Comparison of ENCODE assay signal across 8 cellular contexts in genomic region chr10:4514445-4515108, GRCh38.
DNase-seq lines count a peak whose midpoint lies in the region; ATAC-seq and TF ChIP-seq lines count a peak whose summit lies in the region.

No MANE protein-coding gene starts in this region.

- no peak overlapping the region for H3K27ac ChIP-seq in endodermal cell (ENCODE audit: low read depth, low read length)

- H3K9ac ChIP-seq in endodermal cell (ENCODE audit: extremely low read depth, low read length, poor library complexity, severe bottlenecking), result no peak overlapping the region

- H3K9me3 ChIP-seq in endodermal cell (ENCODE audit: control insufficient read depth, low read length), result no peaks in the 10 kb centered on the region

- H3K27me3 ChIP-seq in endodermal cell (ENCODE audit: control insufficient read depth, insufficient read depth, low read length, poor library complexity, severe bottlenecking), result no peaks in the 10 kb centered on the region

- DNase-seq in activated CD4-positive, alpha-beta memory T cell treated with anti-CD3 and anti-CD28 coated beads, Interleukin-2, amount 10 ng/mL, durations not matched to agents 7 days and 5 days, result no peak
- peak; percentile 39 for DNase-seq in naive B cell
- DNase-seq in NCI-H2171 treated with DMSO at 0.1 percent for 48 hours (lab: John Stamatoyannopoulos, UW), result no peak
- DNase-seq in endodermal cell, result no peak
- DNase-seq in activated CD4-positive, alpha-beta T cell treated with anti-CD3 and anti-CD28 coated beads for 4 hours, result no peak
- DNase-seq in activated T-helper 1 cell treated with anti-CD3 and anti-CD28 coated beads, Interleukin-12 subunit alpha, Interleukin-12 subunit beta, Interleukin-2, Interleukin-4 antibody, amounts not matched to agents 30 ng/mL and 10 ng/mL and 1 ng/mL, durations not matched to agents 14 hours and 24 hours and 36 hours (ENCODE audit: low spot score), result no peak

- peaks cover 13% of the 10 kb centered on the region for H3K27me3 Mint-ChIP-seq in activated CD4-positive, alpha-beta memory T cell treated with anti-CD3 and anti-CD28 coated beads, Interleukin-2, amount 10 ng/mL, durations not matched to agents 7 days and 5 days
- H3K27me3 Mint-ChIP-seq in naive B cell (peaks cover 0 to 4% (median 0%) of the 10 kb centered on the region in 3 donors), endodermal cell (ENCODE audit: insufficient read depth) (no peaks in the 10 kb centered on the region)
- H3K27me3 Mint-ChIP-seq in activated T-helper 1 cell treated with anti-CD3 and anti-CD28 coated beads, Interleukin-12 subunit alpha, Interleukin-12 subunit beta, Interleukin-2, Interleukin-4 antibody, amounts not matched to agents 30 ng/mL and 10 ng/mL and 1 ng/mL, durations not matched to agents 14 hours and 24 hours and 36 hours (ENCODE audit: insufficient read depth), result peaks cover 20% of the 10 kb centered on the region

- no peaks in the 10 kb centered on the region for H3K9me3 Mint-ChIP-seq in activated CD4-positive, alpha-beta memory T cell treated with anti-CD3 and anti-CD28 coated beads, Interleukin-2, amount 10 ng/mL, durations not matched to agents 7 days and 5 days
- peaks cover 0 to 2% (median 0%) of the 10 kb centered on the region in 7 donors for H3K9me3 Mint-ChIP-seq in naive B cell
- no peaks in the 10 kb centered on the region for H3K9me3 Mint-ChIP-seq in endodermal cell
- no peaks in the 10 kb centered on the region for H3K9me3 Mint-ChIP-seq in activated T-helper 1 cell treated with anti-CD3 and anti-CD28 coated beads, Interleukin-12 subunit alpha, Interleukin-12 subunit beta, Interleukin-2, Interleukin-4 antibody, amounts not matched to agents 30 ng/mL and 10 ng/mL and 1 ng/mL, durations not matched to agents 14 hours and 24 hours and 36 hours

- H3K27ac Mint-ChIP-seq in activated CD4-positive, alpha-beta memory T cell treated with anti-CD3 and anti-CD28 coated beads, Interleukin-2, amount 10 ng/mL, durations not matched to agents 7 days and 5 days, result no peak overlapping the region
- H3K27ac Mint-ChIP-seq in naive B cell (peak overlapping the region; percentile 0 to 93 (median 50)), endodermal cell (no peak overlapping the region)
- H3K27ac Mint-ChIP-seq in activated T-helper 1 cell treated with anti-CD3 and anti-CD28 coated beads, Interleukin-12 subunit alpha, Interleukin-12 subunit beta, Interleukin-2, Interleukin-4 antibody, amounts not matched to agents 30 ng/mL and 10 ng/mL and 1 ng/mL, durations not matched to agents 14 hours and 24 hours and 36 hours, result no peak overlapping the region

- intact Hi-C loops in activated T-helper 1 cell treated with anti-CD3 and anti-CD28 coated beads, Interleukin-12 subunit alpha, Interleukin-12 subunit beta, Interleukin-2, Interleukin-4 antibody, amounts not matched to agents 30 ng/mL and 10 ng/mL and 1 ng/mL, durations not matched to agents 14 hours and 24 hours and 36 hours (cut with micrococcal nuclease), result no loop called here

- TF ChIP-seq CTCF in endodermal cell (conservative IDR thresholded peaks at IDR 0.05), result no peak

- CTCF ChIA-PET in activated CD4-positive, alpha-beta memory T cell treated with anti-CD3 and anti-CD28 coated beads, Interleukin-2, amount 10 ng/mL, durations not matched to agents 7 days and 5 days (lab: Charles Lee), result no interaction called here

- ATAC-seq in GM18502 (IDR thresholded peaks at IDR 0.05; ENCODE audit: poor library complexity, unreplicated experiment) (peak; percentile 83), HG02763 (IDR thresholded peaks at IDR 0.05; ENCODE audit: unreplicated experiment) (peak; percentile 75), naive B cell (ENCODE audit: low read depth in 2 of 2) (peak; percentile 89 to 93)

- no peak overlapping the region for H3K4me3 ChIP-seq in endodermal cell (ENCODE audit: low read length)

- no peaks in the 10 kb centered on the region for H3K36me3 ChIP-seq in endodermal cell (ENCODE audit: control insufficient read depth, insufficient read depth, low read length)

- POLR2A ChIA-PET in activated CD4-positive, alpha-beta memory T cell treated with anti-CD3 and anti-CD28 coated beads, Interleukin-2, amount 10 ng/mL, durations not matched to agents 7 days and 5 days (lab: Charles Lee), result no interaction called here

- WGBS in endodermal cell (ENCODE audit: insufficient coverage in 1 of 2, insufficient read length in 1 of 2), 2 experiments, result 94 to 96% methylated on average over 13 to 19 of the region's 19 CpGs

- H3K4me3 Mint-ChIP-seq in activated CD4-positive, alpha-beta memory T cell treated with anti-CD3 and anti-CD28 coated beads, Interleukin-2, amount 10 ng/mL, durations not matched to agents 7 days and 5 days, result peak overlapping the region; percentile 25
- H3K4me3 Mint-ChIP-seq in naive B cell, result peak overlapping the region in 7 of 8 donors; percentile 13 to 83 (median 70)
- H3K4me3 Mint-ChIP-seq in endodermal cell, result no peak overlapping the region
- no peak overlapping the region for H3K4me3 Mint-ChIP-seq in activated T-helper 1 cell treated with anti-CD3 and anti-CD28 coated beads, Interleukin-12 subunit alpha, Interleukin-12 subunit beta, Interleukin-2, Interleukin-4 antibody, amounts not matched to agents 30 ng/mL and 10 ng/mL and 1 ng/mL, durations not matched to agents 14 hours and 24 hours and 36 hours

- H3K4me1 Mint-ChIP-seq in activated CD4-positive, alpha-beta memory T cell treated with anti-CD3 and anti-CD28 coated beads, Interleukin-2, amount 10 ng/mL, durations not matched to agents 7 days and 5 days, result peaks cover 11% of the 10 kb centered on the region
- H3K4me1 Mint-ChIP-seq in naive B cell (peaks cover 22 to 27% (median 25%) of the 10 kb centered on the region in 3 donors), endodermal cell (no peaks in the 10 kb centered on the region)
- H3K4me1 Mint-ChIP-seq in activated T-helper 1 cell treated with anti-CD3 and anti-CD28 coated beads, Interleukin-12 subunit alpha, Interleukin-12 subunit beta, Interleukin-2, Interleukin-4 antibody, amounts not matched to agents 30 ng/mL and 10 ng/mL and 1 ng/mL, durations not matched to agents 14 hours and 24 hours and 36 hours (ENCODE audit: low read depth), result peaks cover 12% of the 10 kb centered on the region

- H3K4me1 ChIP-seq in endodermal cell (ENCODE audit: control insufficient read depth, insufficient read depth, low read length), result no peaks in the 10 kb centered on the region

- no peaks in the 10 kb centered on the region for H3K36me3 Mint-ChIP-seq in activated CD4-positive, alpha-beta memory T cell treated with anti-CD3 and anti-CD28 coated beads, Interleukin-2, amount 10 ng/mL, durations not matched to agents 7 days and 5 days (ENCODE audit: low read depth)
- H3K36me3 Mint-ChIP-seq in naive B cell, result no peaks in the 10 kb centered on the region
- H3K36me3 Mint-ChIP-seq in endodermal cell (ENCODE audit: low read depth), result no peaks in the 10 kb centered on the region
- peaks cover 2% of the 10 kb centered on the region for H3K36me3 Mint-ChIP-seq in activated T-helper 1 cell treated with anti-CD3 and anti-CD28 coated beads, Interleukin-12 subunit alpha, Interleukin-12 subunit beta, Interleukin-2, Interleukin-4 antibody, amounts not matched to agents 30 ng/mL and 10 ng/mL and 1 ng/mL, durations not matched to agents 14 hours and 24 hours and 36 hours (ENCODE audit: low read depth)

Comparison
In these comparisons a context has a peak if more than half of its experiments do, and no peak if none do; other contexts are left out.
1. H3K27ac Mint-ChIP-seq: peak in naive B cell (6 of 6); none in activated CD4-positive, alpha-beta memory T cell treated with anti-CD3 and anti-CD28 coated beads, Interleukin-2, amount 10 ng/mL, durations not matched to agents 7 days and 5 days (single experiment), endodermal cell (single experiment) and activated T-helper 1 cell treated with anti-CD3 and anti-CD28 coated beads, Interleukin-12 subunit alpha, Interleukin-12 subunit beta, Interleukin-2, Interleukin-4 antibody, amounts not matched to agents 30 ng/mL and 10 ng/mL and 1 ng/mL, durations not matched to agents 14 hours and 24 hours and 36 hours (single experiment).
2. H3K4me3 Mint-ChIP-seq: peak in activated CD4-positive, alpha-beta memory T cell treated with anti-CD3 and anti-CD28 coated beads, Interleukin-2, amount 10 ng/mL, durations not matched to agents 7 days and 5 days (single experiment) and naive B cell (7 of 8); none in endodermal cell (single experiment) and activated T-helper 1 cell treated with anti-CD3 and anti-CD28 coated beads, Interleukin-12 subunit alpha, Interleukin-12 subunit beta, Interleukin-2, Interleukin-4 antibody, amounts not matched to agents 30 ng/mL and 10 ng/mL and 1 ng/mL, durations not matched to agents 14 hours and 24 hours and 36 hours (single experiment).
3. Peak in every context shown above with its lines, with median percentiles within 50 percentile points of each other: ATAC-seq.